Comparison of ENCODE assay signal across 2 cellular contexts in the genomic region with DNA sequence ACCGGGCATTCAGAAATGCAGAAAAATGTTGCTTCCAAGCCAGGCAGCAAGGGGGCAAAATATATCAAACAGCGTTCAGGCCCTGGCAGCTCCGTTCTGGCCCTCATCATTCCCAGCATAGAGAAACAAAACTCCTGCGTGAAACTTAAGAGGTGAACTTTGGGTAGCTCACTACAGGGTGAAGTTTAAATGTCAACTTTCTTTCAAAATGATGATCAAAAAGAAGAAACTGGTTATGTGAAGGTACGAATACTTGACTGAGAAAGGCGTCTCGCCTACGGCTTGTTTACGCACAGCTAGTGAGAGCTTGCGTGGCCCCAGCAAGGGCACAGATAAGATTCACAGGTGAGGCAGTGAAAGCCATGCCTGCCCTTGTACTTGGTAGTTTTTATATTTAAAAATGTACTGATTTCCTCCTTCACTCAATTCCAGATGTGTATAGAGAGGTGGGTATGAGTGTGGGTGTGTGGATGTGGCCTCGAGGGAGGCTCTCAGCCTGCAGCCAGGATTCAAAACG.
TF ChIP-seq lines count a peak whose summit lies in the region.

No MANE protein-coding gene starts in this region.

TF ChIP-seq in HepG2, 621 proteins besides CTCF, POLR2A, EP300 and RAD21 (continued from another document):
- TF ChIP-seq REST (IDR thresholded peaks at IDR 0.05; ENCODE audit: borderline replicate concordance in 1 of 2, low read depth in 1 of 2, low read length in 2 of 2): no peak
- TF ChIP-seq STAG1 (CRISPR knock-in tag; IDR thresholded peaks at IDR 0.05): no peak
- no peak for TF ChIP-seq ZNF280B (CRISPR knock-in tag; IDR thresholded peaks at IDR 0.05; ENCODE audit: borderline replicate concordance)
- TF ChIP-seq MTA3 (CRISPR knock-in tag; IDR thresholded peaks at IDR 0.05): no peak
- TF ChIP-seq AKNA (CRISPR knock-in tag; IDR thresholded peaks at IDR 0.05; ENCODE audit: borderline replicate concordance): no peak
- no peak for TF ChIP-seq KLF16 (CRISPR knock-in tag; IDR thresholded peaks at IDR 0.05)
- TF ChIP-seq ZEB1 (IDR thresholded peaks at IDR 0.05; ENCODE audit: insufficient replicate concordance, low read depth): no peak
- no peak for TF ChIP-seq MTF2 (CRISPR knock-in tag; IDR thresholded peaks at IDR 0.05; ENCODE audit: borderline replicate concordance)

TF ChIP-seq in GM23338, 12 proteins besides CTCF, POLR2A, EP300 and RAD21 (continued from another document):
- no peak for TF ChIP-seq ZNF462 (CRISPR knock-in tag; IDR thresholded peaks at IDR 0.05)
